Comparison of ENCODE assay signal across 17 cellular contexts in the genomic region with DNA sequence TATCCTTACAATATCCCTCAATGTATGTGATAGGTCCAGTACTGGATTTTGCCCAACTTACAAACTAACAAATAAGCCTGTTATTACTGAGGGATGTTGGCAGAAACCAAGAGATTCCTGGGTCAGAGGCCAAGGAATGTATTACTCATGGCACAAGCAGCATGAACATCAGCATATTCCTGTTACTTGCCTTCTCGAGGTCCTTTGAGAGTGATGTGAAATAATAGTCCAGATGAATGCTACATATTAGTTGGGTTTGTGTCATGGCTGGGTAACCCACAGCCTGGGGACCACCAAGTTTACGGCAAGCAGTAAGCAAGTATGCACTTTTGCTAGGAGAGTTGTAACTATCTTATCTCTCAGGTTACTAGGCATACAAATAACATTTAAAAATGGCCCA.
A peak's percentile ranks its signal among the peaks of the same experiment; 100 is the strongest.
DNase-seq lines count a peak whose midpoint lies in the region; ATAC-seq and TF ChIP-seq lines count a peak whose summit lies in the region.
"Had no signal": no experiment of that assay in that cellular context is flagged by ENCODE, and none has a peak within 500 bp of the region (broad histone marks: within the 10 kb centered on the region; RNA-seq: fewer than 3 reads in every experiment).

No MANE protein-coding gene starts in this region.

- CTCF ChIA-PET in MCF 10A (lab: Yijun Ruan, JAX): interaction anchor here (0.6 kb wide), 1 partner anchor 17 kb away, joined by 3 read pairs; no protein-coding TSS in a partner anchor

- no peaks in the 10 kb centered on the region for H3K27me3 Mint-ChIP-seq in MCF 10A (ENCODE audit: insufficient read depth, unreplicated experiment)
- H3K27me3 Mint-ChIP-seq: activated CD4-positive, alpha-beta memory T cell treated with anti-CD3 and anti-CD28 coated beads for 36 hours had no signal

- H3K27me3 ChIP-seq in breast epithelium (no peaks in the 10 kb centered on the region), gastroesophageal sphincter (no peaks in the 10 kb centered on the region)
- H3K27me3 ChIP-seq: tibial nerve had no signal

- H3K4me1 ChIP-seq in breast epithelium (no peaks in the 10 kb centered on the region), gastroesophageal sphincter (no peaks in the 10 kb centered on the region)
- H3K4me1 ChIP-seq: tibial nerve had no signal

- H3K4me1 Mint-ChIP-seq in MCF 10A (ENCODE audit: insufficient read depth, unreplicated experiment): peaks cover 29% of the 10 kb centered on the region

- H3K36me3 ChIP-seq in breast epithelium (no peaks in the 10 kb centered on the region), gastroesophageal sphincter (no peaks in the 10 kb centered on the region)
- H3K36me3 ChIP-seq: tibial nerve had no signal

- TF ChIP-seq EP300 in gastroesophageal sphincter (IDR thresholded peaks at IDR 0.05): no peak

- POLR2A ChIA-PET in MCF 10A (lab: Yijun Ruan, JAX): interaction anchor here (0.6 kb wide), 1 partner anchor 26 kb away, joined by 4 read pairs; no protein-coding TSS in a partner anchor

- intact Hi-C loops in MCF 10A (cut with micrococcal nuclease): no loop called here
- intact Hi-C loops in breast epithelium (cut with DNase I; ENCODE audit: low total_unique reads): no loop called here

- WGBS in gastroesophageal sphincter (ENCODE audit: low coverage in 1 of 2), 2 donors: 45 to 58% methylated on average over 2 of the region's 2 CpGs

- H3K36me3 Mint-ChIP-seq in MCF 10A (ENCODE audit: insufficient read depth, unreplicated experiment): no peaks in the 10 kb centered on the region
- H3K36me3 Mint-ChIP-seq: activated CD4-positive, alpha-beta memory T cell treated with anti-CD3 and anti-CD28 coated beads for 36 hours had no signal

- peak; percentile 39 for ATAC-seq in gastroesophageal sphincter
- no peak for ATAC-seq in HG03025 (IDR thresholded peaks at IDR 0.05; ENCODE audit: low FRiP score, unreplicated experiment)
- ATAC-seq: esophagus mucosa had no signal

- no peak for TF ChIP-seq POLR2A in breast epithelium (IDR thresholded peaks at IDR 0.05)
- TF ChIP-seq POLR2A in gastroesophageal sphincter (IDR thresholded peaks at IDR 0.05): no peak

- H3K27ac ChIP-seq in breast epithelium (no peak overlapping the region), gastroesophageal sphincter (no peak overlapping the region)
- H3K27ac ChIP-seq: skin epidermis had no signal

- BruUV-seq in MCF 10A (replicated peaks; lab: Mats Ljungman, UMichigan): no TSS peak

- H3K9me3 Mint-ChIP-seq in MCF 10A (ENCODE audit: unreplicated experiment): no peaks in the 10 kb centered on the region

- H3K9me3 ChIP-seq in breast epithelium (no peaks in the 10 kb centered on the region), gastroesophageal sphincter (peaks cover 0 to 3% (median 0%) of the 10 kb centered on the region in 3 donors)

- peak; percentile 73 for DNase-seq in MCF 10A (ENCODE audit: unreplicated experiment)
- no peak for DNase-seq in breast epithelium (ENCODE audit: low spot score in 2 of 2)
- peak; percentile 89 for DNase-seq in amniotic epithelial cell (ENCODE audit: low read depth)
- DNase-seq in cerebellar cortex (ENCODE audit: low spot score): no peak
- no peak for DNase-seq in SHP77 (lab: John Stamatoyannopoulos, UW)
- no peak for DNase-seq in D341Med (ENCODE audit: low spot score)
- DNase-seq: activated CD4-positive, alpha-beta memory T cell treated with anti-CD3 and anti-CD28 coated beads for 36 hours; central memory CD4-positive, alpha-beta T cell; Kasumi-1; NCI-H2029 treated with DMSO at 0.1 percent for 48 hours had no signal

- TF ChIP-seq CTCF in MCF 10A (IDR thresholded peaks at IDR 0.05; ENCODE audit: unreplicated experiment) (no peak), breast epithelium (IDR thresholded peaks at IDR 0.05) (no peak), gastroesophageal sphincter (IDR thresholded peaks at IDR 0.05) (no peak)

- no peak overlapping the region for H3K4me3 ChIP-seq in breast epithelium
- H3K4me3 ChIP-seq in gastroesophageal sphincter: no peak overlapping the region
- H3K4me3 ChIP-seq: skin epidermis, tibial nerve had no signal

- no peak overlapping the region for H3K4me3 Mint-ChIP-seq in MCF 10A (ENCODE audit: unreplicated experiment)
- H3K4me3 Mint-ChIP-seq: activated CD4-positive, alpha-beta memory T cell treated with anti-CD3 and anti-CD28 coated beads for 36 hours; nephron; T-helper 2 cell treated with Interferon-gamma antibody and Interleukin-4, amounts not matched to agents 5 μg/mL and 100 μg/mL, for 36 hours had no signal

- peak overlapping the region; percentile 51 for H3K27ac Mint-ChIP-seq in MCF 10A (ENCODE audit: low read depth, unreplicated experiment)
- H3K27ac Mint-ChIP-seq: activated CD4-positive, alpha-beta memory T cell treated with anti-CD3 and anti-CD28 coated beads for 36 hours; nephron; T-helper 2 cell treated with Interferon-gamma antibody and Interleukin-4, amounts not matched to agents 5 μg/mL and 100 μg/mL, for 36 hours had no signal

Comparison
In these comparisons a context has a peak if more than half of its experiments do, and no peak if none do; other contexts are left out.
1. DNase-seq: peak in MCF 10A (single experiment) and amniotic epithelial cell (single experiment); none in breast epithelium (0 of 2), cerebellar cortex (single experiment), SHP77 (0 of 2) and D341Med (single experiment).